Comparison of ENCODE assay signal across 1 cellular context in the genomic region with DNA sequence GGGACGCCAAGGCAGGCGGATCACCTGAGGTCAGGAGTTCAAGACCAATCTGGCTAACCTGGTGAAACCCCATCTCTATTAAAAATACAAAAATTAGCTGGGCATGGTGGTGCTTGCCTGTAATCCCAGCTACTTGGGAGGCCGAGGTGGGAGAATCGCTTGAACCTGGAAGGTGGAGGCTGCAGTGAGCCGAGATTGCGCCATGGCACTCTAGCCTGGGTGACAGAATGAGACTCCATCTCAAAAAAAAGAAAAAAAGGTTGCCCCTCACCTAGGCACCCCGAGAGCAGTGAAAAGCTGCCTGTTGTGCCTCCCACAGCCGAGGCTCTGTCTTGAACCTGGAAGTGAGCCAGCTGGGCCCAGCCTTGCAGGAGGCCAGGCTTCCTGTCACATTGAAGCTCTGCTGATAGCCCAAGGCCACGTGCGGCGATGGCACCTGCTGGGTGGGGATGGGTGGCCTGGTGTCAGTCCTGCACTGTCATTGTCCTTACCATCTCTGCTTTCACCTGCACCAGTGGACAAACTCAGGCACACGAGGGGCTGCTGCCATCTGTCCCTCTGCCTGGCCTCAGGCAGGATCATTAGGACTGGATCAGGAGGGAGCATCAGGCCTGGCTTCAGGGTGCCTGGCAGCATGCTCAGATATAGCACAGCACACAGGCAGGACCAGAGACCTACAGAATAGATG.
A peak's percentile ranks its signal among the peaks of the same experiment; 100 is the strongest.
TF ChIP-seq lines count a peak whose summit lies in the region.

No MANE protein-coding gene starts in this region.

TF ChIP-seq in K562, 482 proteins besides CTCF, POLR2A, EP300 and RAD21 (continued from another document and continues in another):
- TF ChIP-seq HMGXB4 (CRISPR knock-in tag; IDR thresholded peaks at IDR 0.05) (no peak), ETV6 (IDR thresholded peaks at IDR 0.05; ENCODE audit: borderline replicate concordance in 1 of 2, low read depth in 2 of 2, low read length in 1 of 2) (no peak), ETV6 (CRISPR knock-in tag; IDR thresholded peaks at IDR 0.05; ENCODE audit: borderline replicate concordance) (no peak), POU5F1 (IDR thresholded peaks at IDR 0.05; ENCODE audit: borderline replicate concordance, low read depth, low read length, partially characterized antibody) (no peak), CBX8 (IDR thresholded peaks at IDR 0.05; ENCODE audit: borderline replicate concordance, extremely low read depth, low read depth, low read length, poor library complexity, severe bottlenecking) (no peak), NCOA1 (IDR thresholded peaks at IDR 0.05; ENCODE audit: low read depth) (no peak), EZH2 (IDR thresholded peaks at IDR 0.05; ENCODE audit: borderline replicate concordance, low read depth, low read length) (no peak), NR1H2 (CRISPR knock-in tag; IDR thresholded peaks at IDR 0.05) (no peak), ZNF311 (CRISPR knock-in tag; IDR thresholded peaks at IDR 0.05) (peak; percentile 78; the same call in 1 of the 2 replicates), MYBL2 (IDR thresholded peaks at IDR 0.05; ENCODE audit: low read depth) (no peak), MYBL2 (CRISPR knock-in tag; IDR thresholded peaks at IDR 0.05; ENCODE audit: borderline replicate concordance) (no peak), SREBF2 (CRISPR knock-in tag; IDR thresholded peaks at IDR 0.05) (no peak), MEIS2 (IDR thresholded peaks at IDR 0.05; ENCODE audit: partially characterized antibody) (peak; percentile 54), ZNF561 (CRISPR knock-in tag; conservative IDR thresholded peaks at IDR 0.05) (no peak), HDAC2 (IDR thresholded peaks at IDR 0.05) (peak; percentile 64; the same call in 1 of the 2 replicates), GABPB1 (CRISPR knock-in tag; IDR thresholded peaks at IDR 0.05) (no peak), MAFK (IDR thresholded peaks at IDR 0.05; ENCODE audit: low read length) (peak; percentile 21; the same call in 1 of the 2 replicates), CBFA2T3 (IDR thresholded peaks at IDR 0.05) (peak; percentile 83), RBM22 (IDR thresholded peaks at IDR 0.05; ENCODE audit: low read depth, low read length, poor library complexity, severe bottlenecking) (no peak), MTA2 (IDR thresholded peaks at IDR 0.05; ENCODE audit: low read depth) (no peak), ZNF717 (CRISPR knock-in tag; IDR thresholded peaks at IDR 0.05) (0 out of 2 replicates have a peak, but pooled peaks have one; percentile 50), POLR2B (IDR thresholded peaks at IDR 0.05; ENCODE audit: low read depth, partially characterized antibody) (no peak)
- TF ChIP-seq, protein P1, sequence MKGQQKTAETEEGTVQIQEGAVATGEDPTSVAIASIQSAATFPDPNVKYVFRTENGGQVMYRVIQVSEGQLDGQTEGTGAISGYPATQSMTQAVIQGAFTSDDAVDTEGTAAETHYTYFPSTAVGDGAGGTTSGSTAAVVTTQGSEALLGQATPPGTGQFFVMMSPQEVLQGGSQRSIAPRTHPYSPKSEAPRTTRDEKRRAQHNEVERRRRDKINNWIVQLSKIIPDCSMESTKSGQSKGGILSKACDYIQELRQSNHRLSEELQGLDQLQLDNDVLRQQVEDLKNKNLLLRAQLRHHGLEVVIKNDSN (CRISPR knock-in tag; IDR thresholded peaks at IDR 0.05), result peak; percentile 61; the same call in 1 of the 2 replicates
- TF ChIP-seq, protein P2, sequence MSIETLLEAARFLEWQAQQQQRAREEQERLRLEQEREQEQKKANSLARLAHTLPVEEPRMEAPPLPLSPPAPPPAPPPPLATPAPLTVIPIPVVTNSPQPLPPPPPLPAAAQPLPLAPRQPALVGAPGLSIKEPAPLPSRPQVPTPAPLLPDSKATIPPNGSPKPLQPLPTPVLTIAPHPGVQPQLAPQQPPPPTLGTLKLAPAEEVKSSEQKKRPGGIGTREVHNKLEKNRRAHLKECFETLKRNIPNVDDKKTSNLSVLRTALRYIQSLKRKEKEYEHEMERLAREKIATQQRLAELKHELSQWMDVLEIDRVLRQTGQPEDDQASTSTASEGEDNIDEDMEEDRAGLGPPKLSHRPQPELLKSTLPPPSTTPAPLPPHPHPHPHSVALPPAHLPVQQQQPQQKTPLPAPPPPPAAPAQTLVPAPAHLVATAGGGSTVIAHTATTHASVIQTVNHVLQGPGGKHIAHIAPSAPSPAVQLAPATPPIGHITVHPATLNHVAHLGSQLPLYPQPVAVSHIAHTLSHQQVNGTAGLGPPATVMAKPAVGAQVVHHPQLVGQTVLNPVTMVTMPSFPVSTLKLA (conservative IDR thresholded peaks at IDR 0.05), result peak; percentile 78 to 84
- TF ChIP-seq, protein P3, sequence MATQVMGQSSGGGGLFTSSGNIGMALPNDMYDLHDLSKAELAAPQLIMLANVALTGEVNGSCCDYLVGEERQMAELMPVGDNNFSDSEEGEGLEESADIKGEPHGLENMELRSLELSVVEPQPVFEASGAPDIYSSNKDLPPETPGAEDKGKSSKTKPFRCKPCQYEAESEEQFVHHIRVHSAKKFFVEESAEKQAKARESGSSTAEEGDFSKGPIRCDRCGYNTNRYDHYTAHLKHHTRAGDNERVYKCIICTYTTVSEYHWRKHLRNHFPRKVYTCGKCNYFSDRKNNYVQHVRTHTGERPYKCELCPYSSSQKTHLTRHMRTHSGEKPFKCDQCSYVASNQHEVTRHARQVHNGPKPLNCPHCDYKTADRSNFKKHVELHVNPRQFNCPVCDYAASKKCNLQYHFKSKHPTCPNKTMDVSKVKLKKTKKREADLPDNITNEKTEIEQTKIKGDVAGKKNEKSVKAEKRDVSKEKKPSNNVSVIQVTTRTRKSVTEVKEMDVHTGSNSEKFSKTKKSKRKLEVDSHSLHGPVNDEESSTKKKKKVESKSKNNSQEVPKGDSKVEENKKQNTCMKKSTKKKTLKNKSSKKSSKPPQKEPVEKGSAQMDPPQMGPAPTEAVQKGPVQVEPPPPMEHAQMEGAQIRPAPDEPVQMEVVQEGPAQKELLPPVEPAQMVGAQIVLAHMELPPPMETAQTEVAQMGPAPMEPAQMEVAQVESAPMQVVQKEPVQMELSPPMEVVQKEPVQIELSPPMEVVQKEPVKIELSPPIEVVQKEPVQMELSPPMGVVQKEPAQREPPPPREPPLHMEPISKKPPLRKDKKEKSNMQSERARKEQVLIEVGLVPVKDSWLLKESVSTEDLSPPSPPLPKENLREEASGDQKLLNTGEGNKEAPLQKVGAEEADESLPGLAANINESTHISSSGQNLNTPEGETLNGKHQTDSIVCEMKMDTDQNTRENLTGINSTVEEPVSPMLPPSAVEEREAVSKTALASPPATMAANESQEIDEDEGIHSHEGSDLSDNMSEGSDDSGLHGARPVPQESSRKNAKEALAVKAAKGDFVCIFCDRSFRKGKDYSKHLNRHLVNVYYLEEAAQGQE (CRISPR knock-in tag; IDR thresholded peaks at IDR 0.05; ENCODE audit: low read depth), result peak; percentile 83; the same call in 1 of the 2 replicates
- TF ChIP-seq, protein P4, sequence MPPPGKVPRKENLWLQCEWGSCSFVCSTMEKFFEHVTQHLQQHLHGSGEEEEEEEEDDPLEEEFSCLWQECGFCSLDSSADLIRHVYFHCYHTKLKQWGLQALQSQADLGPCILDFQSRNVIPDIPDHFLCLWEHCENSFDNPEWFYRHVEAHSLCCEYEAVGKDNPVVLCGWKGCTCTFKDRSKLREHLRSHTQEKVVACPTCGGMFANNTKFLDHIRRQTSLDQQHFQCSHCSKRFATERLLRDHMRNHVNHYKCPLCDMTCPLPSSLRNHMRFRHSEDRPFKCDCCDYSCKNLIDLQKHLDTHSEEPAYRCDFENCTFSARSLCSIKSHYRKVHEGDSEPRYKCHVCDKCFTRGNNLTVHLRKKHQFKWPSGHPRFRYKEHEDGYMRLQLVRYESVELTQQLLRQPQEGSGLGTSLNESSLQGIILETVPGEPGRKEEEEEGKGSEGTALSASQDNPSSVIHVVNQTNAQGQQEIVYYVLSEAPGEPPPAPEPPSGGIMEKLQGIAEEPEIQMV (tag; conservative IDR thresholded peaks at IDR 0.05; ENCODE audit: low read depth), result peak; percentile 65; the same call in 1 of the 2 replicates
- TF ChIP-seq, protein P5, sequence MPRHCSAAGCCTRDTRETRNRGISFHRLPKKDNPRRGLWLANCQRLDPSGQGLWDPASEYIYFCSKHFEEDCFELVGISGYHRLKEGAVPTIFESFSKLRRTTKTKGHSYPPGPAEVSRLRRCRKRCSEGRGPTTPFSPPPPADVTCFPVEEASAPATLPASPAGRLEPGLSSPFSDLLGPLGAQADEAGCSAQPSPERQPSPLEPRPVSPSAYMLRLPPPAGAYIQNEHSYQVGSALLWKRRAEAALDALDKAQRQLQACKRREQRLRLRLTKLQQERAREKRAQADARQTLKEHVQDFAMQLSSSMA (CRISPR knock-in tag; IDR thresholded peaks at IDR 0.05), result no peak
- TF ChIP-seq, protein P6, sequence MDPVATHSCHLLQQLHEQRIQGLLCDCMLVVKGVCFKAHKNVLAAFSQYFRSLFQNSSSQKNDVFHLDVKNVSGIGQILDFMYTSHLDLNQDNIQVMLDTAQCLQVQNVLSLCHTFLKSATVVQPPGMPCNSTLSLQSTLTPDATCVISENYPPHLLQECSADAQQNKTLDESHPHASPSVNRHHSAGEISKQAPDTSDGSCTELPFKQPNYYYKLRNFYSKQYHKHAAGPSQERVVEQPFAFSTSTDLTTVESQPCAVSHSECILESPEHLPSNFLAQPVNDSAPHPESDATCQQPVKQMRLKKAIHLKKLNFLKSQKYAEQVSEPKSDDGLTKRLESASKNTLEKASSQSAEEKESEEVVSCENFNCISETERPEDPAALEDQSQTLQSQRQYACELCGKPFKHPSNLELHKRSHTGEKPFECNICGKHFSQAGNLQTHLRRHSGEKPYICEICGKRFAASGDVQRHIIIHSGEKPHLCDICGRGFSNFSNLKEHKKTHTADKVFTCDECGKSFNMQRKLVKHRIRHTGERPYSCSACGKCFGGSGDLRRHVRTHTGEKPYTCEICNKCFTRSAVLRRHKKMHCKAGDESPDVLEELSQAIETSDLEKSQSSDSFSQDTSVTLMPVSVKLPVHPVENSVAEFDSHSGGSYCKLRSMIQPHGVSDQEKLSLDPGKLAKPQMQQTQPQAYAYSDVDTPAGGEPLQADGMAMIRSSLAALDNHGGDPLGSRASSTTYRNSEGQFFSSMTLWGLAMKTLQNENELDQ (CRISPR knock-in tag; IDR thresholded peaks at IDR 0.05; ENCODE audit: borderline replicate concordance), result no peak
